In the genomic region with DNA sequence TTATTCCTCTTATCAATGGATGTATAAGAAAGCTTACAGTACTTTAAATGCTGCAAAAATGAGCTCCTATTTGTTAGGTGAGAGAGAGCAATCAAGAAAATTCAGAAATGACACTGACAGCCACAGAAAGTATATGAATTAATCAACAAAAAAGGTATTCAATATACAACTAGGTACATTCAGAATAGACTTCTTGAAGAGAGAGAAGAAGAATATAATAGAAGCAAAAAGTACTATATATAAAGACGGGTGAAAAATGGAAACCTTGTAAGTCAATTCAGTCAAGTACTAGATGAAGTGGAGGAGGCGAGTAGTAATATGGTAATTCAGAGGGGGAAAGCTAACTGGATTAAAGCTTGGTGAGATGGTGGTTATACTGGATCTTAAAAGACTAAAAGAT, we compare ENCODE assay signal across 28 cellular contexts.
"Had no signal": no experiment of that assay in that cellular context is flagged by ENCODE, and none has a peak within 500 bp of the region (broad histone marks: within the 10 kb centered on the region; RNA-seq: fewer than 3 reads in every experiment).

No MANE protein-coding gene starts in this region.

- H3K9me3 Mint-ChIP-seq: naive thymus-derived CD8-positive, alpha-beta T cell; natural killer cell treated with Interleukin-12 subunit alpha and Interleukin-12 subunit beta and Interleukin-15 and Interleukin-18, amount 100 ng/mL, for 72 hours; nephron progenitor cell; neural progenitor cell; stimulated activated memory B cell treated with anti-CD40 and anti-IgM and Interleukin-4, amounts not matched to agents 10 μg/mL and 1 μg/mL and 100 μg/mL, for 72 hours; stimulated activated naive CD8-positive, alpha-beta T cell treated with anti-CD3 and anti-CD28 coated beads, Interleukin-15, amount 100 ng/mL, for 72 hours; type B pancreatic cell had no signal

- DNase-seq: naive thymus-derived CD8-positive, alpha-beta T cell; nephron progenitor cell; occipital lobe; ovary; posterior cingulate gyrus; psoas muscle; right cardiac atrium; right lobe of liver; sigmoid colon; small intestine; stimulated activated CD4-positive, alpha-beta T cell treated with anti-CD3 and anti-CD28 coated beads, Interleukin-15, amount 100 ng/mL, for 24 hours; stimulated activated CD4-positive, alpha-beta T cell treated with anti-CD3 and anti-CD28 coated beads, Interleukin-2, amount 100 ng/mL, for 24 hours; stimulated activated CD4-positive, alpha-beta T cell treated with anti-CD3 and anti-CD28 coated beads, Interleukin-2, amount 100 ng/mL, for 48 hours; stimulated activated CD4-positive, alpha-beta T cell treated with anti-CD3 and anti-CD28 coated beads, Interleukin-4, amount 100 ng/mL, for 24 hours; stimulated activated naive CD4-positive, alpha-beta T cell; stimulated activated naive CD8-positive, alpha-beta T cell treated with anti-CD3 and anti-CD28 coated beads, Interleukin-15, amount 100 ng/mL, for 72 hours; stimulated activated naive CD8-positive, alpha-beta T cell treated with anti-CD3 and anti-CD28 coated beads, Interleukin-15, Interleukin-2, amounts not matched to agents 100 U/mL and 50 U/mL, for 24 hours; substantia nigra; testis; tibial artery; transverse colon; upper lobe of right lung; uterus had no signal

- H3K27me3 Mint-ChIP-seq: naive thymus-derived CD8-positive, alpha-beta T cell; natural killer cell treated with Interleukin-12 subunit alpha and Interleukin-12 subunit beta and Interleukin-15 and Interleukin-18, amount 100 ng/mL, for 72 hours; progenitor cell of endocrine pancreas; stimulated activated memory B cell treated with anti-CD40 and anti-IgM and Interleukin-4, amounts not matched to agents 10 μg/mL and 1 μg/mL and 100 μg/mL, for 72 hours; stimulated activated naive CD8-positive, alpha-beta T cell treated with anti-CD3 and anti-CD28 coated beads, Interleukin-15, amount 100 ng/mL, for 72 hours; type B pancreatic cell had no signal

- ATAC-seq: naive thymus-derived CD8-positive, alpha-beta T cell; natural killer cell treated with Interleukin-12 subunit alpha and Interleukin-12 subunit beta and Interleukin-15 and Interleukin-18, amount 100 ng/mL, for 72 hours; psoas muscle; right cardiac atrium; right lobe of liver; stimulated activated memory B cell treated with anti-CD40 and anti-IgM and Interleukin-4, amounts not matched to agents 10 μg/mL and 1 μg/mL and 100 μg/mL, for 72 hours; stimulated activated naive CD8-positive, alpha-beta T cell treated with anti-CD3 and anti-CD28 coated beads, Interleukin-15, amount 100 ng/mL, for 72 hours; stimulated activated naive CD8-positive, alpha-beta T cell treated with anti-CD3 and anti-CD28 coated beads, Interleukin-15, Interleukin-2, amounts not matched to agents 100 U/mL and 50 U/mL, for 24 hours; upper lobe of right lung had no signal

- H3K4me3 Mint-ChIP-seq: naive thymus-derived CD8-positive, alpha-beta T cell; natural killer cell treated with Interleukin-12 subunit alpha and Interleukin-12 subunit beta and Interleukin-15 and Interleukin-18, amount 100 ng/mL, for 72 hours; nephron progenitor cell; neural progenitor cell; stimulated activated memory B cell treated with anti-CD40 and anti-IgM and Interleukin-4, amounts not matched to agents 10 μg/mL and 1 μg/mL and 100 μg/mL, for 72 hours; stimulated activated naive CD8-positive, alpha-beta T cell treated with anti-CD3 and anti-CD28 coated beads, Interleukin-15, amount 100 ng/mL, for 72 hours; type B pancreatic cell had no signal

- H3K4me1 Mint-ChIP-seq: naive thymus-derived CD8-positive, alpha-beta T cell; nephron progenitor cell; neural progenitor cell; stimulated activated memory B cell treated with anti-CD40 and anti-IgM and Interleukin-4, amounts not matched to agents 10 μg/mL and 1 μg/mL and 100 μg/mL, for 72 hours; stimulated activated naive CD8-positive, alpha-beta T cell treated with anti-CD3 and anti-CD28 coated beads, Interleukin-15, amount 100 ng/mL, for 72 hours had no signal

- H3K27ac Mint-ChIP-seq: natural killer cell treated with Interleukin-12 subunit alpha and Interleukin-12 subunit beta and Interleukin-15 and Interleukin-18, amount 100 ng/mL, for 72 hours; nephron progenitor cell; neural progenitor cell; progenitor cell of endocrine pancreas; stimulated activated memory B cell treated with anti-CD40 and anti-IgM and Interleukin-4, amounts not matched to agents 10 μg/mL and 1 μg/mL and 100 μg/mL, for 72 hours; stimulated activated naive CD8-positive, alpha-beta T cell treated with anti-CD3 and anti-CD28 coated beads, Interleukin-15, amount 100 ng/mL, for 72 hours; type B pancreatic cell had no signal
